ENCODE assay signal across 8 cellular contexts in genomic region chr11:125111341-125112234, GRCh38. TPM values are rescaled to one million over a fixed set of nuclear protein-coding genes. Genes with fewer than 3 reads are reported as not detected.
DNase-seq lines count a peak whose midpoint lies in the region; ATAC-seq, FAIRE-seq and TF ChIP-seq lines count a peak whose summit lies in the region.

TMEM218 (minus strand) TSS chr11:125111626; CDS start chr11:125102241, 9,385 bp downstream.

- peaks cover 4% of the 10 kb centered on the region for H3K4me1 ChIP-seq in cardiac muscle cell (ENCODE audit: low read depth)
- no peaks in the 10 kb centered on the region for H3K4me1 ChIP-seq in parathyroid adenoma
- peaks cover 0 to 9% (median 4%) of the 10 kb centered on the region in 4 donors for H3K4me1 ChIP-seq in tibial nerve

- H3K36me3 ChIP-seq in cardiac muscle cell (no peaks in the 10 kb centered on the region), parathyroid adenoma (ENCODE audit: control insufficient read depth, insufficient read depth, low read length) (no peaks in the 10 kb centered on the region), tibial nerve (peaks cover 0 to 2% (median 0%) of the 10 kb centered on the region in 3 donors)

- peak within 1 kb of the TSS; percentile 89 for H2AFZ ChIP-seq in parathyroid adenoma

- ATAC-seq in HG02840 (IDR thresholded peaks at IDR 0.05; ENCODE audit: low FRiP score, unreplicated experiment) = peak; percentile 99
- peak; percentile 95 to 97 (median 96) for ATAC-seq in T-cell (replicated peaks in 1 of 4)

- peaks cover 19 to 29% (median 26%) of the 10 kb centered on the region in 3 donors for H3K4me1 Mint-ChIP-seq in T-cell

- no peak within 1 kb of the TSS for H3K9ac ChIP-seq in parathyroid adenoma

- peak; percentile 100 for FAIRE-seq in GM12891 (lab: Jason Lieb, UNC)

- H3K79me2 ChIP-seq in parathyroid adenoma = no peaks in the 10 kb centered on the region

- H3K27me3 ChIP-seq in cardiac muscle cell (no peaks in the 10 kb centered on the region), parathyroid adenoma (ENCODE audit: control insufficient read depth, insufficient read depth, low read length) (no peaks in the 10 kb centered on the region), tibial nerve (peaks cover 0 to 8% of the 10 kb centered on the region in 2 donors)

- H3K4me2 ChIP-seq in parathyroid adenoma (ENCODE audit: low read length) = peak within 1 kb of the TSS; percentile 89

- peaks cover 0 to 7% (median 0%) of the 10 kb centered on the region in 3 donors for H3K9me3 Mint-ChIP-seq in T-cell

- H3K36me3 Mint-ChIP-seq in T-cell = no peaks in the 10 kb centered on the region

- 6 to 7% (median 7%) methylated on average over 50 of the region's 50 CpGs for WGBS in adipose tissue, 3 donors
- 7 to 9% methylated on average over 35 to 50 of the region's 50 CpGs for WGBS in tibial nerve, 2 donors

- no peaks in the 10 kb centered on the region for H3K9me3 ChIP-seq in cardiac muscle cell (ENCODE audit: low read depth)
- no peaks in the 10 kb centered on the region for H3K9me3 ChIP-seq in parathyroid adenoma (ENCODE audit: control insufficient read depth, low read length)
- no peaks in the 10 kb centered on the region for H3K9me3 ChIP-seq in tibial nerve

- TF ChIP-seq EP300 in tibial nerve (IDR thresholded peaks at IDR 0.05) = peak; percentile 63 to 85

- H3K27ac ChIP-seq in adipose tissue (ENCODE audit: low read depth, low read length) = no peak within 1 kb of the TSS
- H3K27ac ChIP-seq in cardiac muscle cell = peak within 1 kb of the TSS; percentile 68
- H3K27ac ChIP-seq in parathyroid adenoma = peak within 1 kb of the TSS; percentile 34
- peak within 1 kb of the TSS; percentile 30 to 87 (median 72) for H3K27ac ChIP-seq in tibial nerve

- no peaks in the 10 kb centered on the region for H3K27me3 Mint-ChIP-seq in T-cell

- CTCF ChIA-PET in T-cell (lab: Charles Lee) = interaction anchor here (0.5 to 3.5 kb wide), 10 partner anchors 13 to 235 kb away, joined by 3 to 24 read pairs (median 3); partner anchors contain the start of gene CCDC15 (in 1 of the 2)

- TF ChIP-seq CTCF in cardiac muscle cell (IDR thresholded peaks at IDR 0.05; ENCODE audit: low read depth, low read length) (no peak), parathyroid adenoma (IDR thresholded peaks at IDR 0.05) (no peak), tibial nerve (IDR thresholded peaks at IDR 0.05) (peak in 2 of 5 experiments; percentile 16 to 37)

- DNase-seq in GM12891 (ENCODE audit: insufficient read length, low spot score) = peak; percentile 77
- DNase-seq in NCI-H1436 treated with DMSO at 0.1 percent for 48 hours (lab: John Stamatoyannopoulos, UW) = peak; percentile 92
- DNase-seq in T-cell = peak; percentile 85 to 97 (median 92)
- DNase-seq in cardiac muscle cell (ENCODE audit: low read depth in 1 of 2, low spot score in 1 of 2) = peak; percentile 98 to 100
- peak; percentile 98 for DNase-seq in tibial nerve (ENCODE audit: low spot score in 2 of 2)

- H3K4me3 Mint-ChIP-seq in T-cell = peak within 1 kb of the TSS; percentile 94 to 97 (median 96)

- POLR2A ChIA-PET in T-cell (lab: Charles Lee) = interaction anchor here (0.7 to 2.3 kb wide), 3 partner anchors 157 to 489 kb away, joined by 4 to 8 read pairs (median 4); partner anchors contain the start of genes CCDC15 (in 1 of the 2) and TBRG1 (in 1 of the 2)

- H3K27ac Mint-ChIP-seq in T-cell = peak within 1 kb of the TSS; percentile 89 to 94

- H3K4me3 ChIP-seq in cardiac muscle cell (peak within 1 kb of the TSS; percentile 57), parathyroid adenoma (ENCODE audit: low read depth, low read length) (peak within 1 kb of the TSS; percentile 86), tibial nerve (peak within 1 kb of the TSS; percentile 60 to 93 (median 74))

- peak; percentile 32; the same call in 1 of the 2 replicates for TF ChIP-seq POLR2A in GM12891 (IDR thresholded peaks at IDR 0.05; ENCODE audit: low read depth, low read length)
- peak in 1 of 2 donors; percentile 21 for TF ChIP-seq POLR2A in tibial nerve (IDR thresholded peaks at IDR 0.05)

TF ChIP-seq in GM12891, 5 proteins besides CTCF, POLR2A, EP300 and RAD21:
- 0 out of 2 replicates have a peak, but pooled peaks have one; percentile 17 for TF ChIP-seq SPI1 (IDR thresholded peaks at IDR 0.05; ENCODE audit: low read depth, low read length)
- TF ChIP-seq POU2F2 (IDR thresholded peaks at IDR 0.05; ENCODE audit: low read depth, low read length) = peak; percentile 55; the same call in 1 of the 2 replicates
- peak; percentile 20; the same call in 1 of the 2 replicates for TF ChIP-seq POLR2AphosphoS5 (IDR thresholded peaks at IDR 0.05; ENCODE audit: low read depth, low read length)
- no peak for TF ChIP-seq PAX5 (IDR thresholded peaks at IDR 0.05; ENCODE audit: insufficient read depth, low read length, severe bottlenecking)
- TF ChIP-seq TAF1 (IDR thresholded peaks at IDR 0.05; ENCODE audit: low read depth, low read length) = peak; percentile 55; the same call in 1 of the 2 replicates

RNA-seq across cellular contexts. Expression of gene TMEM218, which starts in this region (rescaled TPM):
- 19.0 TPM for polyA plus RNA-seq in GM12891 (2012; ENCODE audit: low read depth, missing spikeins)
- total RNA-seq in T-cell = 10 to 100 TPM; 10.3 to 18.9 (median 14.8) TPM
- polyA plus RNA-seq in adipose tissue = 10 to 100 TPM; 18.0 to 37.5 (median 31.9) TPM
- total RNA-seq in cardiac muscle cell = 21.3 and 23.4 TPM in 2 replicates
- polyA plus RNA-seq in cardiac muscle cell = 26.8 and 33.8 TPM in 2 replicates
- total RNA-seq in tibial nerve = 10 to 100 TPM; 17.2 to 30.6 (median 20.7) TPM
